1 cellular context compared by ENCODE assay signal in the genomic region with DNA sequence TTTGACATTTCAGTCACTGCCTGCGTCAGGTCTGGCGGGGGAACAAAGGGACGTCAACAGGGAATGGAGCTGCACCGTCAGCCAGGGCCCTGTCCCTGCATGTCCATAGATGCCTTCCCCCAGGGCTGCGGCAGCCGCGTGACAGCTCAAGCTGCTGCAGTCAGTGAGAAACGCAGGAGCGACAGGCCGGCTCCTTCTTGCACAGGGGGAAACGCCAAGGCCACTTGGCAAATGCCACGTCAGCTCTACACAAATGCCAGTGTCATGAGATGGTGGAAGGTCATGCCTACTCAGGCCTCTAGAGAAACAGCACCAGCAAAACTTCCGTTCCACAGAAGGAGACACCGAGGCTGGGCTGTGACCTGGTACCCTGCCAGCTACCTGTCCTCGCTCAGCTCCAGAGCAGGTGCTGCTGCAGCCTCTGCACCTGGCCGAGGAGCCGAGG.
TF ChIP-seq lines count a peak whose summit lies in the region.

No MANE protein-coding gene starts in this region.

TF ChIP-seq in K562, 482 proteins besides CTCF, POLR2A, EP300 and RAD21 (continued from another document):
- no peak for TF ChIP-seq TEAD4 (IDR thresholded peaks at IDR 0.05; ENCODE audit: low read length)
- no peak for TF ChIP-seq TEAD4 (CRISPR knock-in tag; IDR thresholded peaks at IDR 0.05; ENCODE audit: borderline replicate concordance)
